In the genomic region with DNA sequence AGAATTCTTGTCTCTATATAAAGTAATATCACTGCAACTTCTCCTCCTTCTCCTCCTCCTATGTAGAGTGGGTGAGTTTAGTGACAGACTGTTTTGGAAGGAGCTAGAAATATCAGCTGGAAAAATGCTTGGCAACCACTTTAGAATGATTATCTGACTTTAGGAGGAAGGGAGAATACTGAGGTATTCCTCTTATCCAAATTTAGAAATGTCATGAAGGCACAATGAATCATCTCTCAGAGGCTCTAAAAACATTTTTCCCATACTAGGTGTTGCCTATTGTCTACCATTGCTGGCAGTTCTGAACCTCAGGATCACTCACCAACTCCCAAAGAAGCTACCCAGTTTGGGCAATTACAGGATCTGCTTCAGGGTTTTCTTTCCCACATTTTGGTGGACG, we compare ENCODE assay signal across 26 cellular contexts.
DNase-seq lines count a peak whose midpoint lies in the region; ATAC-seq, FAIRE-seq and TF ChIP-seq lines count a peak whose summit lies in the region.
"Had no signal": no experiment of that assay in that cellular context is flagged by ENCODE, and none has a peak within 500 bp of the region (broad histone marks: within the 10 kb centered on the region; RNA-seq: fewer than 3 reads in every experiment).

No MANE protein-coding gene starts in this region.

- H3K27ac Mint-ChIP-seq in activated CD4-positive, alpha-beta T cell treated with anti-CD3 and anti-CD28 coated beads, Interleukin-2, amount 10 ng/mL, durations not matched to agents 24 days and 14 days, result no peak overlapping the region
- H3K27ac Mint-ChIP-seq: activated naive CD8-positive, alpha-beta T cell treated with anti-CD3 and anti-CD28 coated beads for 36 hours; activated T-helper 1 cell treated with anti-CD3 and anti-CD28 coated beads, Interleukin-12 subunit alpha, Interleukin-12 subunit beta, Interleukin-2, Interleukin-4 antibody, amounts not matched to agents 30 ng/mL and 10 ng/mL and 1 ng/mL, durations not matched to agents 14 hours and 24 hours and 36 hours; CD4-positive, alpha-beta T cell; dendritic cell treated with granulocyte-macrophage colony-stimulating factor and Interleukin-4, amounts not matched to agents 40 ng/mL and 50 ng/mL, for 4 days; natural killer cell had no signal

- no peak overlapping the region for H2BK15ac ChIP-seq in H1 (ENCODE audit: low read length)

- no peak overlapping the region for H2BK20ac ChIP-seq in H1 (ENCODE audit: low read length)

- no peak for FAIRE-seq in H1 (lab: Jason Lieb, UNC)
- FAIRE-seq: endothelial cell of umbilical vein had no signal

- CTCF ChIA-PET in SK-N-SH (lab: Yijun Ruan, JAX) (interaction anchor here (0.6 to 1.3 kb wide), 4 partner anchors 8 to 472 kb away, joined by 3 to 5 read pairs (median 4); no protein-coding TSS in a partner anchor), H1 (lab: Charles Lee; ENCODE audit: partially characterized antibody) (interaction anchor here (0.9 to 1.0 kb wide), 2 partner anchors 35 to 472 kb away, joined by 3 read pairs; no protein-coding TSS in a partner anchor)

- intact Hi-C loops in activated CD4-positive, alpha-beta T cell treated with anti-CD3 and anti-CD28 coated beads, Interleukin-2, amount 10 ng/mL, durations not matched to agents 24 days and 14 days (cut with micrococcal nuclease), result no loop called here

- H3K14ac ChIP-seq in H1 (ENCODE audit: insufficient read length), result no peak overlapping the region

- no peaks in the 10 kb centered on the region for H3K79me2 ChIP-seq in SK-N-SH (ENCODE audit: insufficient read depth)
- no peaks in the 10 kb centered on the region for H3K79me2 ChIP-seq in H1 (ENCODE audit: control insufficient read depth in 1 of 2, insufficient read depth in 2 of 2, low read length in 2 of 2)
- H3K79me2 ChIP-seq in osteoblast (ENCODE audit: insufficient read depth, low read length), result no peaks in the 10 kb centered on the region

- H3K4me1 Mint-ChIP-seq in activated CD4-positive, alpha-beta T cell treated with anti-CD3 and anti-CD28 coated beads, Interleukin-2, amount 10 ng/mL, durations not matched to agents 24 days and 14 days, result no peaks in the 10 kb centered on the region
- H3K4me1 Mint-ChIP-seq: activated naive CD8-positive, alpha-beta T cell treated with anti-CD3 and anti-CD28 coated beads for 36 hours; natural killer cell had no signal

- H3K4me1 ChIP-seq in SK-N-SH (ENCODE audit: control insufficient read depth in 1 of 2, insufficient read depth in 2 of 2, low read depth in 1 of 2, low read length in 1 of 2) (peaks cover 0 to 5% of the 10 kb centered on the region in 2 experiments; a peak in 3 of 4 replicates), H1 (replicated peaks in 1 of 4; ENCODE audit: control insufficient read depth in 3 of 4, insufficient read depth in 4 of 4, low read length in 3 of 4) (no peaks in the 10 kb centered on the region), osteoblast (ENCODE audit: insufficient read depth, low read length) (peaks cover 13% of the 10 kb centered on the region)
- H3K4me1 ChIP-seq: body of pancreas, HAP-1, transverse colon had no signal

- H3K27me3 Mint-ChIP-seq in activated CD4-positive, alpha-beta T cell treated with anti-CD3 and anti-CD28 coated beads, Interleukin-2, amount 10 ng/mL, durations not matched to agents 24 days and 14 days, result peaks cover 5% of the 10 kb centered on the region
- H3K27me3 Mint-ChIP-seq: activated naive CD8-positive, alpha-beta T cell treated with anti-CD3 and anti-CD28 coated beads for 36 hours; CD4-positive, alpha-beta T cell had no signal

- H3K9me3 Mint-ChIP-seq in activated CD4-positive, alpha-beta T cell treated with anti-CD3 and anti-CD28 coated beads, Interleukin-2, amount 10 ng/mL, durations not matched to agents 24 days and 14 days, result no peaks in the 10 kb centered on the region
- H3K9me3 Mint-ChIP-seq: activated naive CD8-positive, alpha-beta T cell treated with anti-CD3 and anti-CD28 coated beads for 36 hours; activated T-helper 1 cell treated with anti-CD3 and anti-CD28 coated beads, Interleukin-12 subunit alpha, Interleukin-12 subunit beta, Interleukin-2, Interleukin-4 antibody, amounts not matched to agents 30 ng/mL and 10 ng/mL and 1 ng/mL, durations not matched to agents 14 hours and 24 hours and 36 hours; CD4-positive, alpha-beta T cell; dendritic cell treated with granulocyte-macrophage colony-stimulating factor and Interleukin-4, amounts not matched to agents 40 ng/mL and 50 ng/mL, for 4 days; natural killer cell had no signal

- no peaks in the 10 kb centered on the region for H3K79me1 ChIP-seq in H1 (ENCODE audit: low read depth, low read length)

- no peaks in the 10 kb centered on the region for H3K36me3 ChIP-seq in SK-N-SH (replicated peaks in 1 of 2; ENCODE audit: control insufficient read depth in 1 of 2, insufficient read depth in 2 of 2, low read length in 1 of 2)
- H3K36me3 ChIP-seq in H1 (ENCODE audit: control insufficient read depth in 2 of 4, insufficient read depth in 4 of 4, low read length in 3 of 4), result no peaks in the 10 kb centered on the region
- no peaks in the 10 kb centered on the region for H3K36me3 ChIP-seq in osteoblast (ENCODE audit: insufficient read depth, low read length)
- H3K36me3 ChIP-seq: gastroesophageal sphincter, HAP-1, transverse colon had no signal

- no peak overlapping the region for H2AFZ ChIP-seq in SK-N-SH (ENCODE audit: low read depth)
- H2AFZ ChIP-seq in H1 (ENCODE audit: low read length), result no peak overlapping the region
- peak overlapping the region; percentile 39 for H2AFZ ChIP-seq in osteoblast (ENCODE audit: low read length)

- no peak for ATAC-seq in GM19455 (IDR thresholded peaks at IDR 0.05; ENCODE audit: unreplicated experiment)
- ATAC-seq in HG03342 (IDR thresholded peaks at IDR 0.05; ENCODE audit: unreplicated experiment), result no peak
- ATAC-seq in HG02571 (IDR thresholded peaks at IDR 0.05; ENCODE audit: unreplicated experiment), result no peak
- ATAC-seq: body of pancreas; gastroesophageal sphincter; natural killer cell; stimulated activated naive CD8-positive, alpha-beta T cell treated with anti-CD3 and anti-CD28 coated beads, Interleukin-15, Interleukin-2, amounts not matched to agents 100 U/mL and 50 U/mL, for 24 hours had no signal

- H3K9ac ChIP-seq in SK-N-SH (no peak overlapping the region), H1 (replicated peaks in 1 of 4; ENCODE audit: extremely low read depth in 1 of 4, low read depth in 3 of 4, low read length in 3 of 4) (no peak overlapping the region)

- H3K27me3 ChIP-seq in SK-N-SH (ENCODE audit: insufficient read depth) (no peaks in the 10 kb centered on the region), H1 (replicated peaks in 1 of 4; ENCODE audit: control insufficient read depth in 3 of 4, extremely low read depth in 1 of 4, insufficient read depth in 3 of 4, low read length in 3 of 4) (no peaks in the 10 kb centered on the region), osteoblast (ENCODE audit: insufficient read depth, low read length) (no peaks in the 10 kb centered on the region)
- H3K27me3 ChIP-seq: body of pancreas, gastroesophageal sphincter, transverse colon had no signal

- DNase-seq in GM03348 (ENCODE audit: low spot score), result peak; percentile 29
- no peak for DNase-seq in SK-N-SH
- DNase-seq in H1 (ENCODE audit: low read depth in 1 of 2, low spot score in 2 of 2), result no peak
- DNase-seq in osteoblast (ENCODE audit: insufficient read length, low spot score, missing footprints), result peak; percentile 45
- no peak for DNase-seq in activated CD4-positive, alpha-beta T cell treated with anti-CD3 and anti-CD28 coated beads, Interleukin-2, amount 10 ng/mL, durations not matched to agents 24 days and 14 days
- DNase-seq: activated CD4-positive, CD25-positive, alpha-beta regulatory T cell treated with anti-CD3 and anti-CD28 coated beads, Interleukin-2, amount 50 U/mL, for 72 hours; activated naive CD8-positive, alpha-beta T cell treated with anti-CD3 and anti-CD28 coated beads for 36 hours; body of pancreas; CD4-positive, alpha-beta T cell; DMS 273 treated with DMSO at 0.1 percent for 48 hours; GF-D8; islet precursor cell; natural killer cell; NCI-H1105 treated with DMSO at 0.1 percent for 48 hours; NCI-H526 treated with DMSO at 0.1 percent for 48 hours; stimulated activated CD4-positive, alpha-beta T cell treated with anti-CD3 and anti-CD28 coated beads, Interleukin-1b, Interleukin-23, amount 100 ng/mL, for 48 hours; stimulated activated naive CD8-positive, alpha-beta T cell treated with anti-CD3 and anti-CD28 coated beads, Interleukin-15, Interleukin-2, amounts not matched to agents 100 U/mL and 50 U/mL, for 24 hours; transverse colon had no signal

- H4K20me1 ChIP-seq in SK-N-SH (ENCODE audit: insufficient read depth), result no peaks in the 10 kb centered on the region
- H4K20me1 ChIP-seq in H1 (replicated peaks in 1 of 2; ENCODE audit: control insufficient read depth in 1 of 2, insufficient read depth in 2 of 2, low read length in 2 of 2), result no peaks in the 10 kb centered on the region
- no peaks in the 10 kb centered on the region for H4K20me1 ChIP-seq in osteoblast (ENCODE audit: insufficient read depth, low read length)

- no peaks in the 10 kb centered on the region for H3K9me2 ChIP-seq in SK-N-SH

- no peak for TF ChIP-seq EP300 in SK-N-SH (IDR thresholded peaks at IDR 0.05; ENCODE audit: borderline replicate concordance in 1 of 2, low read depth in 1 of 2, low read length in 1 of 2)
- no peak for TF ChIP-seq EP300 in H1 (IDR thresholded peaks at IDR 0.05; ENCODE audit: borderline replicate concordance in 1 of 2, low read depth in 2 of 2, low read length in 2 of 2)

- no peak overlapping the region for H2BK12ac ChIP-seq in H1 (ENCODE audit: low read depth, low read length)

- POLR2A ChIA-PET in SK-N-SH (lab: Yijun Ruan, JAX) (interaction anchor here (1.2 kb wide), 1 partner anchor 306 kb away, joined by 3 read pairs; no protein-coding TSS in a partner anchor), H1 (lab: Charles Lee; ENCODE audit: partially characterized antibody) (interaction anchor here (0.5 kb wide), 1 partner anchor 27 kb away, joined by 3 read pairs; no protein-coding TSS in a partner anchor)

- no peak overlapping the region for H3K4me3 Mint-ChIP-seq in activated CD4-positive, alpha-beta T cell treated with anti-CD3 and anti-CD28 coated beads, Interleukin-2, amount 10 ng/mL, durations not matched to agents 24 days and 14 days
- H3K4me3 Mint-ChIP-seq: activated naive CD8-positive, alpha-beta T cell treated with anti-CD3 and anti-CD28 coated beads for 36 hours; activated T-helper 1 cell treated with anti-CD3 and anti-CD28 coated beads, Interleukin-12 subunit alpha, Interleukin-12 subunit beta, Interleukin-2, Interleukin-4 antibody, amounts not matched to agents 30 ng/mL and 10 ng/mL and 1 ng/mL, durations not matched to agents 14 hours and 24 hours and 36 hours; CD4-positive, alpha-beta T cell; dendritic cell treated with granulocyte-macrophage colony-stimulating factor and Interleukin-4, amounts not matched to agents 40 ng/mL and 50 ng/mL, for 4 days; natural killer cell had no signal

- H3K9me3 ChIP-seq in SK-N-SH, result no peaks in the 10 kb centered on the region
- no peaks in the 10 kb centered on the region for H3K9me3 ChIP-seq in H1 (ENCODE audit: insufficient read depth in 2 of 2, low read depth in 1 of 2, low read length in 1 of 2)
- no peaks in the 10 kb centered on the region for H3K9me3 ChIP-seq in osteoblast (ENCODE audit: low read depth, low read length)
- H3K9me3 ChIP-seq: body of pancreas, gastroesophageal sphincter, HAP-1, transverse colon had no signal

- 71% methylated on average over 1 of the region's 1 CpG for WGBS in SK-N-SH (ENCODE audit: low lambda C conversion rate)
- 78% methylated on average over 1 of the region's 1 CpG; no CpG with 5 or more reads in 1 of the 2 experiments for WGBS in H1 (ENCODE audit: extremely low coverage in 1 of 2, insufficient coverage in 1 of 2, insufficient read length in 1 of 2, insufficient replicate concordance in 2 of 2, low coverage in 1 of 2, low lambda C conversion rate in 2 of 2, missing lambda C conversion rate in 1 of 2), 2 experiments

- peak overlapping the region in 1 of 2 experiments; percentile 30; a peak in 2 of 4 replicates for H3K27ac ChIP-seq in SK-N-SH (ENCODE audit: low read depth in 2 of 2, low read length in 1 of 2)
- H3K27ac ChIP-seq in H1 (ENCODE audit: low read depth, low read length), result no peak overlapping the region
- peak overlapping the region; percentile 53 for H3K27ac ChIP-seq in osteoblast (ENCODE audit: low read depth, low read length)
- H3K27ac ChIP-seq: body of pancreas, transverse colon had no signal

- no peaks in the 10 kb centered on the region for H3K36me3 Mint-ChIP-seq in activated CD4-positive, alpha-beta T cell treated with anti-CD3 and anti-CD28 coated beads, Interleukin-2, amount 10 ng/mL, durations not matched to agents 24 days and 14 days (ENCODE audit: low read depth)
- H3K36me3 Mint-ChIP-seq: activated naive CD8-positive, alpha-beta T cell treated with anti-CD3 and anti-CD28 coated beads for 36 hours; natural killer cell had no signal

- H3K23ac ChIP-seq in H1 (ENCODE audit: insufficient read length), result no peak overlapping the region

- no peak overlapping the region for H2BK120ac ChIP-seq in H1 (replicated peaks; ENCODE audit: low read depth, low read length)

- no peak overlapping the region for H2BK5ac ChIP-seq in H1 (ENCODE audit: low read depth, low read length)

- TF ChIP-seq POLR2A in H1 (IDR thresholded peaks at IDR 0.05; ENCODE audit: control extremely low read depth in 1 of 2, low read depth in 2 of 2, low read length in 2 of 2), result no peak

- H4K8ac ChIP-seq in H1 (ENCODE audit: extremely low read depth, insufficient read depth, low read length), result peak overlapping the region; percentile 48; the same call in 1 of the 2 replicates

- no peak overlapping the region for H3K18ac ChIP-seq in H1 (ENCODE audit: extremely low read depth, low read length)

- H3K56ac ChIP-seq in H1 (replicated peaks; ENCODE audit: insufficient read length, low read depth, low read length), result no peak overlapping the region

- no peak overlapping the region for H3K4ac ChIP-seq in H1 (replicated peaks; ENCODE audit: insufficient read length, low read depth, low read length)

- TF ChIP-seq RAD21 in SK-N-SH (IDR thresholded peaks at IDR 0.05; ENCODE audit: low read length), result no peak
- TF ChIP-seq RAD21 in H1 (IDR thresholded peaks at IDR 0.05 in 1 of 2, conservative IDR thresholded peaks at IDR 0.05 in 1 of 2; ENCODE audit: low read depth in 2 of 2, low read length in 2 of 2), result no peak

- H3K4me3 ChIP-seq in SK-N-SH (ENCODE audit: low read depth in 2 of 2, low read length in 1 of 2) (no peak overlapping the region), H1 (ENCODE audit: extremely low read depth in 1 of 4, insufficient read depth in 2 of 4, low read depth in 3 of 4, low read length in 4 of 4) (no peak overlapping the region), osteoblast (ENCODE audit: insufficient read depth, low read length) (no peak overlapping the region)
- H3K4me3 ChIP-seq: body of pancreas, gastroesophageal sphincter, HAP-1, transverse colon had no signal

- H3F3A ChIP-seq in SK-N-SH (replicated peaks; ENCODE audit: insufficient read depth), result no peaks in the 10 kb centered on the region

- no peak overlapping the region for H4K91ac ChIP-seq in H1 (replicated peaks; ENCODE audit: insufficient read length, low read length)

- H3K4me2 ChIP-seq in SK-N-SH (no peak overlapping the region), H1 (ENCODE audit: insufficient read depth in 1 of 2, low read depth in 2 of 2, low read length in 2 of 2) (no peak overlapping the region), osteoblast (ENCODE audit: insufficient read depth, low read length) (peak overlapping the region; percentile 30)

- H4K5ac ChIP-seq in H1 (ENCODE audit: insufficient read length, low read depth, low read length), result no peak overlapping the region

- TF ChIP-seq CTCF in SK-N-SH (IDR thresholded peaks at IDR 0.05) (no peak), H1 (IDR thresholded peaks at IDR 0.05; ENCODE audit: control extremely low read depth in 1 of 3, insufficient read depth in 1 of 3, low read depth in 1 of 3, low read length in 3 of 3) (no peak), osteoblast (IDR thresholded peaks at IDR 0.05; ENCODE audit: extremely low read depth, low read depth, low read length) (no peak)

- H3K23me2 ChIP-seq in H1 (ENCODE audit: low read depth, low read length), result no peaks in the 10 kb centered on the region

- no peak overlapping the region for H2AK5ac ChIP-seq in H1 (ENCODE audit: low read depth, low read length)

Comparison
In these comparisons a context has a peak if more than half of its experiments do, and no peak if none do; other contexts are left out.
1. DNase-seq: peak in GM03348 (single experiment) and osteoblast (single experiment); none in SK-N-SH (single experiment), H1 (0 of 2) and activated CD4-positive, alpha-beta T cell treated with anti-CD3 and anti-CD28 coated beads, Interleukin-2, amount 10 ng/mL, durations not matched to agents 24 days and 14 days (single experiment).